9 cellular contexts compared by ENCODE assay signal in the genomic region with DNA sequence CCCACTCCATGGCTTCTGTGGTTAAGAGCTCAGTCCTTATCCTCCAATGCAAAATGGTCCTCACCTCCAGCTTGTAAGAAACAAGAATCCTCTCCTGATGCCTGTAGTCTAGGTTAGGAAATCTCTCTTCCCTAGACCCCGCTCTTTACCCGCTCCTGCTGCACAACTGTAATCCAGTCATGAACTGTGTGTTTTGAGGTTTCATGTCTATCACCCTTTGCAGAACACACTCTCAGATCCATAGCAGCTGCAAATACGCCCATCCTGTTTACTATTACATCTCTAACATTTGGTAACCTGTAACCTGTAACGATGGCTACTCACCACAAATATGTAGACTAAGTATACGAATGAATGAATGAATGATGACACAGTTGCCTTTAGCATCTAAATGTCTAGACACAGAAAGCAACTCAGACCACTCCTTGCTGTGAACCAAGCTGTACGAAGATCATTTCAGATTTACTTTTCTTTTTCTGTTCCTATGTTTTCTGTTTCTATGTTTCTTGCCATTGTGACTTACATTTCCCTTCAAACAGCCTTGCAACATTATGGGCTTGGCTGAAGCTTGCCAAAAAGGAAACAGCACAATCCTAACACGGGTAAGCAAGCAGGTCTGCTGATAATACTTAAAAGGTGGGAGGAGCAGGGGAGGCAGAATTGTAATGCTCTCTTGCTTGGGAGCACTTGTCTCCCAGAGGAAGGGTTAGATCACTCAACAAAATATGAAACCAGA. TPM values are rescaled to one million over a fixed set of nuclear protein-coding genes. Genes with fewer than 3 reads are reported as not detected.
A peak's percentile ranks its signal among the peaks of the same experiment; 100 is the strongest.
DNase-seq lines count a peak whose midpoint lies in the region; ATAC-seq and TF ChIP-seq lines count a peak whose summit lies in the region.
"Had no signal": no experiment of that assay in that cellular context is flagged by ENCODE, and none has a peak within 500 bp of the region (broad histone marks: within the 10 kb centered on the region; RNA-seq: fewer than 3 reads in every experiment).

No MANE protein-coding gene starts in this region.

- ATAC-seq in heart right ventricle (peak in 6 of 8 donors; percentile 40 to 78 (median 64)), HG03045 (IDR thresholded peaks at IDR 0.05; ENCODE audit: unreplicated experiment) (peak; percentile 43)
- peak; percentile 67 to 78 for ATAC-seq in naive thymus-derived CD8-positive, alpha-beta T cell

- peaks cover 15 to 65% (median 43%) of the 10 kb centered on the region in 9 donors for H3K4me1 ChIP-seq in heart right ventricle

- no TSS peak for BruUV-seq in Calu3 (replicated peaks; lab: Mats Ljungman, UMichigan)

- H3K4me3 ChIP-seq in heart right ventricle = peak overlapping the region in 1 of 10 donors; percentile 16
- peak overlapping the region; percentile 37 for H3K4me3 ChIP-seq in WI38 (ENCODE audit: low read depth, low read length)

- DNase-seq in heart right ventricle (no peak), cardiac septum (ENCODE audit: low spot score) (no peak), GM19240 (ENCODE audit: insufficient read length, low spot score) (no peak), NCI-H1436 treated with DMSO at 0.1 percent for 48 hours (lab: John Stamatoyannopoulos, UW) (no peak), Calu3 (no peak)
- peak in 5 of 10 donors; percentile 19 to 75 (median 62) for DNase-seq in naive thymus-derived CD8-positive, alpha-beta T cell

- TF ChIP-seq CTCF in heart right ventricle (IDR thresholded peaks at IDR 0.05) (no peak), WI38 (IDR thresholded peaks at IDR 0.05; ENCODE audit: low read depth, low read length) (no peak), Calu3 (IDR thresholded peaks at IDR 0.05; ENCODE audit: unreplicated experiment) (no peak)

- no peaks in the 10 kb centered on the region for H3K36me3 Mint-ChIP-seq in naive thymus-derived CD8-positive, alpha-beta T cell
- no peaks in the 10 kb centered on the region for H3K36me3 Mint-ChIP-seq in Calu3 (ENCODE audit: insufficient read depth, unreplicated experiment)

- 62 to 64% methylated on average over 7 of the region's 7 CpGs for WGBS in heart right ventricle, 2 donors

- peaks cover 0 to 1% (median 0%) of the 10 kb centered on the region in 5 donors for H3K27me3 Mint-ChIP-seq in naive thymus-derived CD8-positive, alpha-beta T cell
- H3K27me3 Mint-ChIP-seq in Calu3 (ENCODE audit: unreplicated experiment) = no peaks in the 10 kb centered on the region

- H3K27ac Mint-ChIP-seq in naive thymus-derived CD8-positive, alpha-beta T cell = no peak overlapping the region
- no peak overlapping the region for H3K27ac Mint-ChIP-seq in Calu3 (ENCODE audit: unreplicated experiment)

- no peaks in the 10 kb centered on the region for H3K27me3 ChIP-seq in heart right ventricle

- POLR2A ChIA-PET in naive thymus-derived CD8-positive, alpha-beta T cell (lab: Charles Lee) = interaction anchor here (0.9 to 1.5 kb wide), 3 partner anchors 12 to 54 kb away, joined by 3 to 4 read pairs (median 4); partner anchors contain the start of gene EPHA4

- H3K9me3 ChIP-seq in heart right ventricle = no peaks in the 10 kb centered on the region

- H3K9me3 Mint-ChIP-seq in naive thymus-derived CD8-positive, alpha-beta T cell = no peaks in the 10 kb centered on the region
- H3K9me3 Mint-ChIP-seq in Calu3 (ENCODE audit: low read depth, unreplicated experiment) = no peaks in the 10 kb centered on the region
- H3K9me3 Mint-ChIP-seq: neural crest cell had no signal

- peak overlapping the region in 5 of 10 donors; percentile 6 to 73 (median 22) for H3K27ac ChIP-seq in heart right ventricle

- intact Hi-C loops in heart right ventricle (cut with DNase I) (loop anchor here in 2 of 10 donors (5.0 to 10.0 kb wide), 3 partner anchors 74 to 284 kb away; no protein-coding TSS in a partner anchor), cardiac septum (cut with DNase I) (loop anchor here (5.0 kb wide), 1 partner anchor 96 kb away; no protein-coding TSS in a partner anchor), Calu3 (cut with micrococcal nuclease; ENCODE audit: unreplicated experiment) (no loop called here)

- CTCF ChIA-PET in Calu3 (lab: Charles Lee) = no interaction called here

- H3K4me1 Mint-ChIP-seq in naive thymus-derived CD8-positive, alpha-beta T cell = peaks cover 0 to 21% (median 9%) of the 10 kb centered on the region in 4 donors
- no peaks in the 10 kb centered on the region for H3K4me1 Mint-ChIP-seq in Calu3 (ENCODE audit: low read depth, unreplicated experiment)

- H3K36me3 ChIP-seq in heart right ventricle = no peaks in the 10 kb centered on the region

- no peak overlapping the region for H3K4me3 Mint-ChIP-seq in naive thymus-derived CD8-positive, alpha-beta T cell
- no peak overlapping the region for H3K4me3 Mint-ChIP-seq in Calu3 (ENCODE audit: low read depth, unreplicated experiment)
- H3K4me3 Mint-ChIP-seq: neural crest cell had no signal

RNA-seq across cellular contexts. Expression of gene EPHA4, which starts 53.7 kb away (rescaled TPM):
- total RNA-seq in heart right ventricle (10 to 100 TPM in 9 of 10 donors, 1 to 10 TPM in 1; 8.2 to 51.3 (median 21.1) TPM), cardiac septum (72.6 TPM), Calu3 (2022) (2.8 and 3.2 TPM in 2 replicates)
- polyA plus RNA-seq in heart right ventricle = 10 to 100 TPM in 1 of 2 donors, 1 to 10 TPM in 1; 3.4 to 12.3 TPM
- 1 to 10 TPM; 8.2 to 9.7 TPM for total RNA-seq in naive thymus-derived CD8-positive, alpha-beta T cell
- 1 to 10 TPM in 1 of 3 donors, under 1 TPM in 2; 0.41 to 4.5 (median 0.46) TPM for polyA plus RNA-seq in naive thymus-derived CD8-positive, alpha-beta T cell
